8 cellular contexts compared by ENCODE assay signal in the genomic region with DNA sequence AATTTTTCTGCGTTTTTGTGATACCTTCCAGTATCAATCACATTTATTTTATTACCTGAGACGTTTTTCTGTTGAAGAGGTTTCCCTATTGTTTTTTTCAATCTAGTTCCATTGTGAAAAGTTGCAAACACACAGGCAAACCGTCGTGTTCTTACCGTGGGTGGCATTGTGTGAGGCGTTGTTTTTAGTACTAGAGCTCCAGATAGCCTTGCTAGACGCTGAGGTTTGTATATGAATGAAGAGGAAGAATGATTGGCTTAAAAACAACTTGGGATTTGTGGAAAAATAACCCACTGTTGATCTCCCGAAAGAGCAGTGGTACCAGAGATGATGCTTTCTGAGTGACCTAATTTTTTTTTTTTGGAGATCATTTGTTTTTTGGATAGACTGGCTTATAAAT. TPM values are rescaled to one million over a fixed set of nuclear protein-coding genes. Genes with fewer than 3 reads are reported as not detected.
A peak's percentile ranks its signal among the peaks of the same experiment; 100 is the strongest.
DNase-seq lines count a peak whose midpoint lies in the region; ATAC-seq and TF ChIP-seq lines count a peak whose summit lies in the region.

No MANE protein-coding gene starts in this region.

- peaks cover 10% of the 10 kb centered on the region for H3K36me3 Mint-ChIP-seq in activated naive CD8-positive, alpha-beta T cell

- H3K4me3 Mint-ChIP-seq in activated naive CD8-positive, alpha-beta T cell: peak overlapping the region; percentile 93

- intact Hi-C loops in Right ventricle myocardium superior (cut with DNase I): no loop called here
- intact Hi-C loops in upper lobe of right lung (cut with DNase I): no loop called here

- no peaks in the 10 kb centered on the region for H3K27me3 Mint-ChIP-seq in activated naive CD8-positive, alpha-beta T cell

- ATAC-seq in Right ventricle myocardium superior (ENCODE audit: poor library complexity): no peak
- ATAC-seq in upper lobe of right lung: no peak
- ATAC-seq in GM19455 (IDR thresholded peaks at IDR 0.05; ENCODE audit: unreplicated experiment): no peak

- H3K9ac ChIP-seq in liver (ENCODE audit: low read depth in 1 of 2, low read length in 2 of 2): peak overlapping the region in 1 of 2 donors; percentile 63

- 10% methylated on average over 8 of the region's 8 CpGs for WGBS in liver

- H3K9me3 ChIP-seq in cardiac muscle cell (ENCODE audit: low read depth) (no peaks in the 10 kb centered on the region), liver (ENCODE audit: control insufficient read depth in 4 of 4, low read length in 3 of 4) (no peaks in the 10 kb centered on the region), upper lobe of right lung (no peaks in the 10 kb centered on the region)

- H3K27ac Mint-ChIP-seq in activated naive CD8-positive, alpha-beta T cell: peak overlapping the region; percentile 94

- TF ChIP-seq CTCF in cardiac muscle cell (IDR thresholded peaks at IDR 0.05; ENCODE audit: low read depth, low read length) (no peak), liver (IDR thresholded peaks at IDR 0.05; ENCODE audit: low read depth, low read length, missing input control) (no peak), upper lobe of right lung (IDR thresholded peaks at IDR 0.05) (no peak)

- peaks cover 50% of the 10 kb centered on the region for H3K4me1 Mint-ChIP-seq in activated naive CD8-positive, alpha-beta T cell (ENCODE audit: low read depth)

- H3K4me1 ChIP-seq in cardiac muscle cell (ENCODE audit: low read depth) (peaks cover 31% of the 10 kb centered on the region), liver (ENCODE audit: control insufficient read depth in 4 of 4, insufficient read depth in 4 of 4, low read length in 3 of 4) (peaks cover 0 to 19% (median 16%) of the 10 kb centered on the region in 4 donors), upper lobe of right lung (peaks cover 34% of the 10 kb centered on the region)

- no peaks in the 10 kb centered on the region for H3K27me3 ChIP-seq in cardiac muscle cell
- no peaks in the 10 kb centered on the region for H3K27me3 ChIP-seq in liver (ENCODE audit: control insufficient read depth in 4 of 4, insufficient read depth in 4 of 4, low read length in 3 of 4)
- no peaks in the 10 kb centered on the region for H3K27me3 ChIP-seq in upper lobe of right lung

- DNase-seq in cardiac muscle cell (ENCODE audit: low read depth in 1 of 2, low spot score in 1 of 2) (peak; percentile 2 to 19), Right ventricle myocardium superior (no peak), upper lobe of right lung (no peak), KG1 (lab: John Stamatoyannopoulos, UW) (no peak), DMS153 treated with DMSO at 0.1 percent for 48 hours (lab: John Stamatoyannopoulos, UW; ENCODE audit: unreplicated experiment) (no peak)

- H3K36me3 ChIP-seq in cardiac muscle cell (no peaks in the 10 kb centered on the region), liver (ENCODE audit: control insufficient read depth in 4 of 4, insufficient read depth in 3 of 4, low read depth in 1 of 4, low read length in 3 of 4) (no peaks in the 10 kb centered on the region), upper lobe of right lung (no peaks in the 10 kb centered on the region)

- H3K4me3 ChIP-seq in cardiac muscle cell (peak overlapping the region; percentile 62), liver (ENCODE audit: low read depth in 1 of 3, low read length in 3 of 3) (peak overlapping the region; percentile 57 to 88 (median 60)), upper lobe of right lung (peak overlapping the region; percentile 78)

- H3K9me3 Mint-ChIP-seq in activated naive CD8-positive, alpha-beta T cell (ENCODE audit: low read depth): no peaks in the 10 kb centered on the region

- no peak for TF ChIP-seq RAD21 in liver (IDR thresholded peaks at IDR 0.05)

- H3K27ac ChIP-seq in cardiac muscle cell (no peak overlapping the region), liver (ENCODE audit: low read depth in 1 of 2, low read length in 2 of 2) (no peak overlapping the region), upper lobe of right lung (no peak overlapping the region)

TF ChIP-seq in liver, 16 proteins besides CTCF, POLR2A, EP300 and RAD21:
- TF ChIP-seq, protein P1, sequence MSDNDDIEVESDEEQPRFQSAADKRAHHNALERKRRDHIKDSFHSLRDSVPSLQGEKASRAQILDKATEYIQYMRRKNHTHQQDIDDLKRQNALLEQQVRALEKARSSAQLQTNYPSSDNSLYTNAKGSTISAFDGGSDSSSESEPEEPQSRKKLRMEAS (IDR thresholded peaks at IDR 0.05): no peak
- TF ChIP-seq REST (IDR thresholded peaks at IDR 0.05): no peak
- TF ChIP-seq, protein P2, sequence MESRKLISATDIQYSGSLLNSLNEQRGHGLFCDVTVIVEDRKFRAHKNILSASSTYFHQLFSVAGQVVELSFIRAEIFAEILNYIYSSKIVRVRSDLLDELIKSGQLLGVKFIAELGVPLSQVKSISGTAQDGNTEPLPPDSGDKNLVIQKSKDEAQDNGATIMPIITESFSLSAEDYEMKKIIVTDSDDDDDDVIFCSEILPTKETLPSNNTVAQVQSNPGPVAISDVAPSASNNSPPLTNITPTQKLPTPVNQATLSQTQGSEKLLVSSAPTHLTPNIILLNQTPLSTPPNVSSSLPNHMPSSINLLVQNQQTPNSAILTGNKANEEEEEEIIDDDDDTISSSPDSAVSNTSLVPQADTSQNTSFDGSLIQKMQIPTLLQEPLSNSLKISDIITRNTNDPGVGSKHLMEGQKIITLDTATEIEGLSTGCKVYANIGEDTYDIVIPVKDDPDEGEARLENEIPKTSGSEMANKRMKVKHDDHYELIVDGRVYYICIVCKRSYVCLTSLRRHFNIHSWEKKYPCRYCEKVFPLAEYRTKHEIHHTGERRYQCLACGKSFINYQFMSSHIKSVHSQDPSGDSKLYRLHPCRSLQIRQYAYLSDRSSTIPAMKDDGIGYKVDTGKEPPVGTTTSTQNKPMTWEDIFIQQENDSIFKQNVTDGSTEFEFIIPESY (IDR thresholded peaks at IDR 0.05): no peak
- TF ChIP-seq FOXA1 (IDR thresholded peaks at IDR 0.05): no peak
- TF ChIP-seq YY1 (IDR thresholded peaks at IDR 0.05): no peak
- no peak for TF ChIP-seq SP1 (IDR thresholded peaks at IDR 0.05)
- no peak for TF ChIP-seq GABPA (IDR thresholded peaks at IDR 0.05 in 1 of 2, conservative IDR thresholded peaks at IDR 0.05 in 1 of 2)
- TF ChIP-seq HNF4A (conservative IDR thresholded peaks at IDR 0.05): no peak
- no peak for TF ChIP-seq EGR1 (IDR thresholded peaks at IDR 0.05; ENCODE audit: low read depth in 2 of 2)
- TF ChIP-seq, protein P3, sequence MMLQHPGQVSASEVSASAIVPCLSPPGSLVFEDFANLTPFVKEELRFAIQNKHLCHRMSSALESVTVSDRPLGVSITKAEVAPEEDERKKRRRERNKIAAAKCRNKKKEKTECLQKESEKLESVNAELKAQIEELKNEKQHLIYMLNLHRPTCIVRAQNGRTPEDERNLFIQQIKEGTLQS (IDR thresholded peaks at IDR 0.05): no peak
- TF ChIP-seq NR2F2 (IDR thresholded peaks at IDR 0.05): no peak

RNA-seq across cellular contexts. Expression of gene SOCS4, which starts 1.0 kb away (rescaled TPM):
- total RNA-seq in cardiac muscle cell (6.0 and 8.5 TPM in 2 replicates), Right ventricle myocardium superior (15.2 TPM), liver (1 to 10 TPM; 7.0 to 7.4 TPM), upper lobe of right lung (23.8 TPM)
- polyA plus RNA-seq in cardiac muscle cell (6.5 and 8.4 TPM in 2 replicates), liver (1 to 10 TPM; 2.2 to 5.0 TPM)

RNA-seq across cellular contexts. Expression of gene WDHD1, which starts 1.2 kb away (rescaled TPM):
- total RNA-seq in cardiac muscle cell (4.9 and 5.4 TPM in 2 replicates), Right ventricle myocardium superior (1.5 TPM), liver (10 to 100 TPM in 1 of 2 donors, under 1 TPM in 1; 0.50 to 14.1 TPM), upper lobe of right lung (3.5 TPM)
- polyA plus RNA-seq in cardiac muscle cell (7.4 and 8.4 TPM in 2 replicates), liver (under 1 TPM; 0.18 to 0.33 TPM)

RNA-seq across cellular contexts. Expression of gene MAPK1IP1L, which starts 23.4 kb away (rescaled TPM):
- 79.6 and 83.5 TPM in 2 replicates for total RNA-seq in cardiac muscle cell
- polyA plus RNA-seq in cardiac muscle cell: 97.7 and 104 TPM in 2 replicates
- 49.5 TPM for total RNA-seq in Right ventricle myocardium superior
- 10 to 100 TPM; 11.8 to 15.5 TPM for total RNA-seq in liver
- polyA plus RNA-seq in liver: 10 to 100 TPM; 19.8 to 25.2 TPM
- total RNA-seq in upper lobe of right lung: 72.5 TPM

Comparison
In these comparisons a context has a peak if more than half of its experiments do, and no peak if none do; other contexts are left out.
1. DNase-seq: peak in cardiac muscle cell (2 of 2); none in Right ventricle myocardium superior (single experiment), upper lobe of right lung (single experiment), KG1 (single experiment) and DMS153 treated with DMSO at 0.1 percent for 48 hours (single experiment).
2. Peak in every context shown above with its lines, with median percentiles within 50 percentile points of each other: H3K4me3 ChIP-seq.